ENCODE assay signal across 3 cellular contexts in genomic region chr4:149321438-149321837, GRCh38.
TF ChIP-seq lines count a peak whose summit lies in the region.

No MANE protein-coding gene starts in this region.

TF ChIP-seq in HepG2, 621 proteins besides CTCF, POLR2A, EP300 and RAD21:
- TF ChIP-seq FOXA1 (IDR thresholded peaks at IDR 0.05) (no peak), FOXA1 (CRISPR knock-in tag; IDR thresholded peaks at IDR 0.05) (no peak), RCOR2 (CRISPR knock-in tag; IDR thresholded peaks at IDR 0.05) (no peak), SKI (IDR thresholded peaks at IDR 0.05; ENCODE audit: partially characterized antibody) (no peak), ZBTB42 (CRISPR knock-in tag; IDR thresholded peaks at IDR 0.05) (no peak), ZNF121 (CRISPR knock-in tag; IDR thresholded peaks at IDR 0.05) (no peak), ZNF878 (CRISPR knock-in tag; IDR thresholded peaks at IDR 0.05) (no peak), ATF7 (IDR thresholded peaks at IDR 0.05) (peak; percentile 91), ATF7 (CRISPR knock-in tag; IDR thresholded peaks at IDR 0.05) (no peak), ZBTB8A (CRISPR knock-in tag; IDR thresholded peaks at IDR 0.05; ENCODE audit: borderline replicate concordance, low read depth) (no peak), NFYB (CRISPR knock-in tag; IDR thresholded peaks at IDR 0.05) (no peak), CCDC6 (CRISPR knock-in tag; IDR thresholded peaks at IDR 0.05) (no peak), CREB1 (IDR thresholded peaks at IDR 0.05) (peak; percentile 55; the same call in 1 of the 2 replicates), CREB1 (CRISPR knock-in tag; IDR thresholded peaks at IDR 0.05) (no peak), ZBTB20 (CRISPR knock-in tag; IDR thresholded peaks at IDR 0.05; ENCODE audit: borderline replicate concordance, low read depth) (no peak), ZXDC (CRISPR knock-in tag; IDR thresholded peaks at IDR 0.05) (no peak)
- TF ChIP-seq, protein P1, sequence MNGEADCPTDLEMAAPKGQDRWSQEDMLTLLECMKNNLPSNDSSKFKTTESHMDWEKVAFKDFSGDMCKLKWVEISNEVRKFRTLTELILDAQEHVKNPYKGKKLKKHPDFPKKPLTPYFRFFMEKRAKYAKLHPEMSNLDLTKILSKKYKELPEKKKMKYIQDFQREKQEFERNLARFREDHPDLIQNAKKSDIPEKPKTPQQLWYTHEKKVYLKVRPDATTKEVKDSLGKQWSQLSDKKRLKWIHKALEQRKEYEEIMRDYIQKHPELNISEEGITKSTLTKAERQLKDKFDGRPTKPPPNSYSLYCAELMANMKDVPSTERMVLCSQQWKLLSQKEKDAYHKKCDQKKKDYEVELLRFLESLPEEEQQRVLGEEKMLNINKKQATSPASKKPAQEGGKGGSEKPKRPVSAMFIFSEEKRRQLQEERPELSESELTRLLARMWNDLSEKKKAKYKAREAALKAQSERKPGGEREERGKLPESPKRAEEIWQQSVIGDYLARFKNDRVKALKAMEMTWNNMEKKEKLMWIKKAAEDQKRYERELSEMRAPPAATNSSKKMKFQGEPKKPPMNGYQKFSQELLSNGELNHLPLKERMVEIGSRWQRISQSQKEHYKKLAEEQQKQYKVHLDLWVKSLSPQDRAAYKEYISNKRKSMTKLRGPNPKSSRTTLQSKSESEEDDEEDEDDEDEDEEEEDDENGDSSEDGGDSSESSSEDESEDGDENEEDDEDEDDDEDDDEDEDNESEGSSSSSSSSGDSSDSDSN (CRISPR knock-in tag; IDR thresholded peaks at IDR 0.05): no peak
- TF ChIP-seq, protein P2, sequence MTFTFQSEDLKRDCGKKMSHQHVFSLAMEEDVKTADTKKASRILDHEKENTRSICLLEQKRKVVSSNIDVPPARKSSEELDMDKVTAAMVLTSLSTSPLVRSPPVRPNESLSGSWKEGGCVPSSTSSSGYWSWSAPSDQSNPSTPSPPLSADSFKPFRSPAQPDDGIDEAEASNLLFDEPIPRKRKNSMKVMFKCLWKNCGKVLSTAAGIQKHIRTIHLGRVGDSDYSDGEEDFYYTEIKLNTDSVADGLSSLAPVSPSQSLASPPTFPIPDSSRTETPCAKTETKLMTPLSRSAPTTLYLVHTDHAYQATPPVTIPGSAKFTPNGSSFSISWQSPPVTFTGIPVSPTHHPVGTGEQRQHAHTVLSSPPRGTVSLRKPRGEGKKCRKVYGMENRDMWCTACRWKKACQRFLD (CRISPR knock-in tag; IDR thresholded peaks at IDR 0.05; ENCODE audit: borderline replicate concordance): no peak

TF ChIP-seq in GM12878, 131 proteins besides CTCF, POLR2A, EP300 and RAD21:
- TF ChIP-seq JUNB (IDR thresholded peaks at IDR 0.05) (no peak), ZBED1 (IDR thresholded peaks at IDR 0.05; ENCODE audit: borderline replicate concordance) (no peak), CHD1 (IDR thresholded peaks at IDR 0.05; ENCODE audit: low read depth, low read length) (no peak), PAX5 (IDR thresholded peaks at IDR 0.05; ENCODE audit: borderline replicate concordance, low read depth, low read length) (no peak), ATF7 (IDR thresholded peaks at IDR 0.05; ENCODE audit: low read depth) (0 out of 2 replicates have a peak, but pooled peaks have one; percentile 32), SREBF1 (IDR thresholded peaks at IDR 0.05; ENCODE audit: low read length) (no peak)
- TF ChIP-seq, protein P3, sequence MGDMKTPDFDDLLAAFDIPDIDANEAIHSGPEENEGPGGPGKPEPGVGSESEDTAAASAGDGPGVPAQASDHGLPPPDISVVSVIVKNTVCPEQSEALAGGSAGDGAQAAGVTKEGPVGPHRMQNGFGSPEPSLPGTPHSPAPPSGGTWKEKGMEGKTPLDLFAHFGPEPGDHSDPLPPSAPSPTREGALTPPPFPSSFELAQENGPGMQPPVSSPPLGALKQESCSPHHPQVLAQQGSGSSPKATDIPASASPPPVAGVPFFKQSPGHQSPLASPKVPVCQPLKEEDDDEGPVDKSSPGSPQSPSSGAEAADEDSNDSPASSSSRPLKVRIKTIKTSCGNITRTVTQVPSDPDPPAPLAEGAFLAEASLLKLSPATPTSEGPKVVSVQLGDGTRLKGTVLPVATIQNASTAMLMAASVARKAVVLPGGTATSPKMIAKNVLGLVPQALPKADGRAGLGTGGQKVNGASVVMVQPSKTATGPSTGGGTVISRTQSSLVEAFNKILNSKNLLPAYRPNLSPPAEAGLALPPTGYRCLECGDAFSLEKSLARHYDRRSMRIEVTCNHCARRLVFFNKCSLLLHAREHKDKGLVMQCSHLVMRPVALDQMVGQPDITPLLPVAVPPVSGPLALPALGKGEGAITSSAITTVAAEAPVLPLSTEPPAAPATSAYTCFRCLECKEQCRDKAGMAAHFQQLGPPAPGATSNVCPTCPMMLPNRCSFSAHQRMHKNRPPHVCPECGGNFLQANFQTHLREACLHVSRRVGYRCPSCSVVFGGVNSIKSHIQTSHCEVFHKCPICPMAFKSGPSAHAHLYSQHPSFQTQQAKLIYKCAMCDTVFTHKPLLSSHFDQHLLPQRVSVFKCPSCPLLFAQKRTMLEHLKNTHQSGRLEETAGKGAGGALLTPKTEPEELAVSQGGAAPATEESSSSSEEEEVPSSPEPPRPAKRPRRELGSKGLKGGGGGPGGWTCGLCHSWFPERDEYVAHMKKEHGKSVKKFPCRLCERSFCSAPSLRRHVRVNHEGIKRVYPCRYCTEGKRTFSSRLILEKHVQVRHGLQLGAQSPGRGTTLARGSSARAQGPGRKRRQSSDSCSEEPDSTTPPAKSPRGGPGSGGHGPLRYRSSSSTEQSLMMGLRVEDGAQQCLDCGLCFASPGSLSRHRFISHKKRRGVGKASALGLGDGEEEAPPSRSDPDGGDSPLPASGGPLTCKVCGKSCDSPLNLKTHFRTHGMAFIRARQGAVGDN (IDR thresholded peaks at IDR 0.05): no peak
- TF ChIP-seq, protein P4, sequence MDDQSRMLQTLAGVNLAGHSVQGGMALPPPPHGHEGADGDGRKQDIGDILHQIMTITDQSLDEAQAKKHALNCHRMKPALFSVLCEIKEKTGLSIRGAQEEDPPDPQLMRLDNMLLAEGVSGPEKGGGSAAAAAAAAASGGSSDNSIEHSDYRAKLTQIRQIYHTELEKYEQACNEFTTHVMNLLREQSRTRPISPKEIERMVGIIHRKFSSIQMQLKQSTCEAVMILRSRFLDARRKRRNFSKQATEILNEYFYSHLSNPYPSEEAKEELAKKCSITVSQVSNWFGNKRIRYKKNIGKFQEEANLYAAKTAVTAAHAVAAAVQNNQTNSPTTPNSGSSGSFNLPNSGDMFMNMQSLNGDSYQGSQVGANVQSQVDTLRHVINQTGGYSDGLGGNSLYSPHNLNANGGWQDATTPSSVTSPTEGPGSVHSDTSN (IDR thresholded peaks at IDR 0.05; ENCODE audit: insufficient replicate concordance, low read depth, low read length): no peak
TF ChIP-seq in GM12878: peak in this region for 1.

TF ChIP-seq in K562, 482 proteins besides CTCF, POLR2A, EP300 and RAD21:
- TF ChIP-seq, protein P5, sequence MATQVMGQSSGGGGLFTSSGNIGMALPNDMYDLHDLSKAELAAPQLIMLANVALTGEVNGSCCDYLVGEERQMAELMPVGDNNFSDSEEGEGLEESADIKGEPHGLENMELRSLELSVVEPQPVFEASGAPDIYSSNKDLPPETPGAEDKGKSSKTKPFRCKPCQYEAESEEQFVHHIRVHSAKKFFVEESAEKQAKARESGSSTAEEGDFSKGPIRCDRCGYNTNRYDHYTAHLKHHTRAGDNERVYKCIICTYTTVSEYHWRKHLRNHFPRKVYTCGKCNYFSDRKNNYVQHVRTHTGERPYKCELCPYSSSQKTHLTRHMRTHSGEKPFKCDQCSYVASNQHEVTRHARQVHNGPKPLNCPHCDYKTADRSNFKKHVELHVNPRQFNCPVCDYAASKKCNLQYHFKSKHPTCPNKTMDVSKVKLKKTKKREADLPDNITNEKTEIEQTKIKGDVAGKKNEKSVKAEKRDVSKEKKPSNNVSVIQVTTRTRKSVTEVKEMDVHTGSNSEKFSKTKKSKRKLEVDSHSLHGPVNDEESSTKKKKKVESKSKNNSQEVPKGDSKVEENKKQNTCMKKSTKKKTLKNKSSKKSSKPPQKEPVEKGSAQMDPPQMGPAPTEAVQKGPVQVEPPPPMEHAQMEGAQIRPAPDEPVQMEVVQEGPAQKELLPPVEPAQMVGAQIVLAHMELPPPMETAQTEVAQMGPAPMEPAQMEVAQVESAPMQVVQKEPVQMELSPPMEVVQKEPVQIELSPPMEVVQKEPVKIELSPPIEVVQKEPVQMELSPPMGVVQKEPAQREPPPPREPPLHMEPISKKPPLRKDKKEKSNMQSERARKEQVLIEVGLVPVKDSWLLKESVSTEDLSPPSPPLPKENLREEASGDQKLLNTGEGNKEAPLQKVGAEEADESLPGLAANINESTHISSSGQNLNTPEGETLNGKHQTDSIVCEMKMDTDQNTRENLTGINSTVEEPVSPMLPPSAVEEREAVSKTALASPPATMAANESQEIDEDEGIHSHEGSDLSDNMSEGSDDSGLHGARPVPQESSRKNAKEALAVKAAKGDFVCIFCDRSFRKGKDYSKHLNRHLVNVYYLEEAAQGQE (CRISPR knock-in tag; IDR thresholded peaks at IDR 0.05; ENCODE audit: low read depth): no peak
- TF ChIP-seq ATF3 (IDR thresholded peaks at IDR 0.05): peak; percentile 20; the same call in 1 of the 2 replicates
- no peak for TF ChIP-seq ATF3 (CRISPR knock-in tag; conservative IDR thresholded peaks at IDR 0.05)
